1 cellular context compared by ENCODE assay signal in the genomic region with DNA sequence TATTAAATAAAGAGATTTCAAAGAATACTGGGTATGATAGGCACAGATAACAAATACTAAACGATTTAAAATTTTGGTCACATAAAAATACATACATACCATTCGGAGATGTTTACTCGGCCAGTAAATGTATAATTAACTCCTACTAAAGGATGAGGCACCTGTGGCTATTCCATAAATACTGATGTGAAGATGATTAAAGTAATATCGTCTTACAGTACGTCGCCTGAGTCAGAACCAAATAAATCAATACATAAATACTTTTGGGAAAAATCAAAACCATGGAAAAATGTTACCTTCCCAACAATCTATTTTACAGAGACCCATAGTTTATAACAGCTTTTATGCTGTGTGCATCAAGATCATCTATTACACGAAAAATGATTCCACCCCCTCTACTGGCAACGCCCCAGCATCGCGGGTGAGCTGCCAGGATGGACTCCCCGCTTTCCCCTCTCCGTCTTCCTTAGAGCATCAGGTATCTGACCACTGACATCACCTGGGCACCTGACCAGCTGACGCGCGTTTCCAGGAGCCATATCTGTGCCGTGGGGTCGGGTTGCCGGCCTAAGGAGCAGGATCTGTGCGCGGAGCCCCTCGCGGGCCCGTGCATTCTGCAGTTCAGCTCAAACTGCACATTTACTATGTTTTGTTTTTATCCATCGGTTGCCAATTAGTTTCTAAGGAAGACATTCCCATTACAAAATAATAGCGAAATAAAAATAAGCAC.
TF ChIP-seq lines count a peak whose summit lies in the region.

No MANE protein-coding gene starts in this region.

TF ChIP-seq in HepG2, 621 proteins besides CTCF, POLR2A, EP300 and RAD21 (continued from another document):
- TF ChIP-seq KIAA2018 (CRISPR knock-in tag; IDR thresholded peaks at IDR 0.05; ENCODE audit: borderline replicate concordance), result 0 out of 2 replicates have a peak, but pooled peaks have one; percentile 2
- TF ChIP-seq ZNF576 (CRISPR knock-in tag; IDR thresholded peaks at IDR 0.05), result no peak
- TF ChIP-seq TRIM24 (CRISPR knock-in tag; IDR thresholded peaks at IDR 0.05), result no peak
- no peak for TF ChIP-seq RELA (CRISPR knock-in tag; IDR thresholded peaks at IDR 0.05)
- no peak for TF ChIP-seq ZNF33B (CRISPR knock-in tag; IDR thresholded peaks at IDR 0.05)
- no peak for TF ChIP-seq ZSCAN22 (CRISPR knock-in tag; IDR thresholded peaks at IDR 0.05)
- TF ChIP-seq, protein P1, sequence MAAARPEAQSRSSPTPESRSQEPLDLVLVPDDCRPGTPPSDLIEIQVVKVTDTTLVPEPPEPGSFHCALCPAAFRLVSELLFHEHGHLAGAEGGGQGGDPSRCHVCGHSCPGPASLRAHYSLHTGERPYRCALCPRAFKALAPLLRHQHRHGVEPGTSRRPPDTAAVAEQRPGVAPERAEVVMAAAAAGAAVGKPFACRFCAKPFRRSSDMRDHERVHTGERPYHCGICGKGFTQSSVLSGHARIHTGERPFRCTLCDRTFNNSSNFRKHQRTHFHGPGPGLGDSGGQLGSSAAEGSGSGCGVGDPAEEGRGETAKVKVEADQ (CRISPR knock-in tag; IDR thresholded peaks at IDR 0.05; ENCODE audit: borderline replicate concordance), result no peak
- TF ChIP-seq DNMT3B (CRISPR knock-in tag; conservative IDR thresholded peaks at IDR 0.05), result peak; percentile 66; the same call in 1 of the 2 replicates
- no peak for TF ChIP-seq HNF4A (CRISPR knock-in tag; IDR thresholded peaks at IDR 0.05)
- TF ChIP-seq ESRRA (CRISPR knock-in tag; IDR thresholded peaks at IDR 0.05; ENCODE audit: low read depth), result no peak
TF ChIP-seq in HepG2: peak in this region for 63.
